In genomic region chr1:205977348-205978014, GRCh38 we compare ENCODE assay signal across 8 cellular contexts. TPM values are rescaled to one million over a fixed set of nuclear protein-coding genes. Genes with fewer than 3 reads are reported as not detected.
DNase-seq lines count a peak whose midpoint lies in the region; ATAC-seq, FAIRE-seq and TF ChIP-seq lines count a peak whose summit lies in the region.

No MANE protein-coding gene starts in this region.

- no peak overlapping the region for H3K27ac Mint-ChIP-seq in CD4-positive, alpha-beta T cell
- no peak overlapping the region for H3K27ac Mint-ChIP-seq in HFFc6
- no peak overlapping the region for H3K27ac Mint-ChIP-seq in activated CD4-positive, alpha-beta T cell treated with anti-CD3 and anti-CD28 coated beads for 36 hours

- H3K27me3 Mint-ChIP-seq in CD4-positive, alpha-beta T cell = peaks cover 4% of the 10 kb centered on the region
- H3K27me3 Mint-ChIP-seq in HFFc6 (ENCODE audit: insufficient read depth) = peaks cover 1% of the 10 kb centered on the region; the same call in 1 of the 2 replicates
- H3K27me3 Mint-ChIP-seq in activated CD4-positive, alpha-beta T cell treated with anti-CD3 and anti-CD28 coated beads for 36 hours = no peaks in the 10 kb centered on the region

- in situ Hi-C loops in HepG2 (cut with HindIII; ENCODE audit: extremely low pct_ligation_motif_present, low pct_unique_long_range_greater_than_20kb) = no loop called here

- H3K36me3 Mint-ChIP-seq in CD4-positive, alpha-beta T cell (ENCODE audit: low read depth) = no peaks in the 10 kb centered on the region
- no peaks in the 10 kb centered on the region; the same call in 1 of the 2 replicates for H3K36me3 Mint-ChIP-seq in HFFc6 (ENCODE audit: low read depth)
- H3K36me3 Mint-ChIP-seq in activated CD4-positive, alpha-beta T cell treated with anti-CD3 and anti-CD28 coated beads for 36 hours (ENCODE audit: low read depth) = no peaks in the 10 kb centered on the region

- peak; percentile 62 to 82 (median 68) for DNase-seq in CD4-positive, alpha-beta T cell
- DNase-seq in HFFc6 = peak; percentile 62
- peak; percentile 58 to 80 for DNase-seq in NCI-H524 (lab: John Stamatoyannopoulos, UW)
- peak; percentile 90 for DNase-seq in activated CD4-positive, alpha-beta T cell treated with anti-CD3 and anti-CD28 coated beads for 36 hours
- peak; percentile 89 for DNase-seq in choroid plexus epithelial cell (ENCODE audit: low read depth)
- DNase-seq in HepG2 (ENCODE audit: low spot score) = peak; percentile 67
- peak; percentile 82 for DNase-seq in stimulated activated CD4-positive, alpha-beta T cell treated with anti-CD3 and anti-CD28 coated beads, Interleukin-4, amount 100 ng/mL, for 24 hours

- no peak overlapping the region for H3K4me3 Mint-ChIP-seq in CD4-positive, alpha-beta T cell
- H3K4me3 Mint-ChIP-seq in HFFc6 = no peak overlapping the region
- no peak overlapping the region for H3K4me3 Mint-ChIP-seq in activated CD4-positive, alpha-beta T cell treated with anti-CD3 and anti-CD28 coated beads for 36 hours

- H3K27ac ChIP-seq in CD4-positive, alpha-beta T cell (ENCODE audit: low read depth, low read length) = no peak overlapping the region
- H3K27ac ChIP-seq in HepG2 (ENCODE audit: extremely low read length, insufficient read depth, low read length) = no peak overlapping the region

- H4K20me1 ChIP-seq in HepG2 (ENCODE audit: insufficient read depth, low read length) = no peaks in the 10 kb centered on the region

- BruUV-seq in HepG2 (replicated peaks; lab: Mats Ljungman, UMichigan) = no TSS peak

- H3K4me2 ChIP-seq in HepG2 (ENCODE audit: low read depth, low read length) = no peak overlapping the region

- H3K36me3 ChIP-seq in HepG2 (replicated peaks in 1 of 2; ENCODE audit: control insufficient read depth in 1 of 2, insufficient read depth in 2 of 2, low read length in 2 of 2) = no peaks in the 10 kb centered on the region; a peak in 1 of 5 replicates

- FAIRE-seq in HepG2 (lab: Jason Lieb, UNC) = no peak

- H2AFZ ChIP-seq in HepG2 (ENCODE audit: low read length) = no peak overlapping the region

- CTCF ChIA-PET in CD4-positive, alpha-beta T cell (lab: Charles Lee) = interaction anchor here (0.6 to 2.4 kb wide), 29 partner anchors 9 to 385 kb away, joined by 3 to 77 read pairs (median 4); no protein-coding TSS in a partner anchor
- CTCF ChIA-PET in activated CD4-positive, alpha-beta T cell treated with anti-CD3 and anti-CD28 coated beads for 36 hours (lab: Charles Lee) = interaction anchor here (0.6 to 7.8 kb wide), 71 partner anchors 9 to 985 kb away, joined by 3 to 232 read pairs (median 6); partner anchors contain the start of genes CTSE and PM20D1
- CTCF ChIA-PET in HepG2 (lab: Yijun Ruan, JAX; ENCODE audit: low intra/inter-chr PET ratio, low total read pairs) = interaction anchor here (1.2 to 2.7 kb wide), 4 partner anchors 17 to 185 kb away, joined by 3 to 59 read pairs (median 11); no protein-coding TSS in a partner anchor

- peak; percentile 89 for TF ChIP-seq CTCF in CD4-positive, alpha-beta T cell (IDR thresholded peaks at IDR 0.05)
- TF ChIP-seq CTCF in HFFc6 (IDR thresholded peaks at IDR 0.05) (peak; percentile 98), choroid plexus epithelial cell (conservative IDR thresholded peaks at IDR 0.05; ENCODE audit: low read depth, low read length) (peak; percentile 99), HepG2 (CRISPR knock-in tag; IDR thresholded peaks at IDR 0.05) (peak; percentile 93)

- H3K79me2 ChIP-seq in HepG2 (ENCODE audit: insufficient read depth, low read length) = no peaks in the 10 kb centered on the region

- H3K9me3 Mint-ChIP-seq in CD4-positive, alpha-beta T cell = no peaks in the 10 kb centered on the region
- H3K9me3 Mint-ChIP-seq in HFFc6 = peaks cover 7% of the 10 kb centered on the region; the same call in 1 of the 2 replicates
- peaks cover 11% of the 10 kb centered on the region for H3K9me3 Mint-ChIP-seq in activated CD4-positive, alpha-beta T cell treated with anti-CD3 and anti-CD28 coated beads for 36 hours (ENCODE audit: low read depth)

- H3K9me3 ChIP-seq in CD4-positive, alpha-beta T cell (ENCODE audit: control insufficient read depth, low read length) = no peaks in the 10 kb centered on the region
- no peaks in the 10 kb centered on the region for H3K9me3 ChIP-seq in HepG2 (ENCODE audit: low read length)

- TF ChIP-seq RAD21 in HepG2 (CRISPR knock-in tag; IDR thresholded peaks at IDR 0.05) = peak; percentile 88

- H3K27me3 ChIP-seq in CD4-positive, alpha-beta T cell (ENCODE audit: control insufficient read depth, insufficient read depth, low read length) = no peaks in the 10 kb centered on the region
- H3K27me3 ChIP-seq in HepG2 (ENCODE audit: control insufficient read depth in 1 of 2, insufficient read depth in 2 of 2, low read length in 2 of 2) = peaks cover 3 to 15% of the 10 kb centered on the region in 2 experiments; a peak in 3 of 5 replicates

- POLR2A ChIA-PET in CD4-positive, alpha-beta T cell (lab: Charles Lee) = interaction anchor here (0.8 to 1.3 kb wide), 7 partner anchors 185 to 384 kb away, joined by 3 to 13 read pairs (median 3); partner anchors contain the start of gene RAB29
- POLR2A ChIA-PET in activated CD4-positive, alpha-beta T cell treated with anti-CD3 and anti-CD28 coated beads for 36 hours (lab: Charles Lee) = interaction anchor here (0.6 kb wide), 1 partner anchor 61 kb away, joined by 4 read pairs; no protein-coding TSS in a partner anchor
- POLR2A ChIA-PET in HepG2 (lab: Yijun Ruan, JAX) = interaction anchor here (0.9 to 1.4 kb wide), 2 partner anchors 56 to 60 kb away, joined by 3 read pairs; no protein-coding TSS in a partner anchor

- no peak for TF ChIP-seq POLR2A in HepG2 (IDR thresholded peaks at IDR 0.05; ENCODE audit: insufficient read depth in 1 of 2, low read depth in 2 of 2, low read length in 2 of 2)

- intact Hi-C loops in CD4-positive, alpha-beta T cell (cut with DNase I, micrococcal nuclease) = loop anchor here (1.0 to 10.0 kb wide), 7 partner anchors 59 to 450 kb away; no protein-coding TSS in a partner anchor
- intact Hi-C loops in activated CD4-positive, alpha-beta T cell treated with anti-CD3 and anti-CD28 coated beads for 36 hours (cut with DNase I, micrococcal nuclease) = loop anchor here (1.0 to 5.0 kb wide), 6 partner anchors 58 to 385 kb away; no protein-coding TSS in a partner anchor
- intact Hi-C loops in HepG2 (cut with micrococcal nuclease; ENCODE audit: unreplicated experiment) = loop anchor here (1.0 kb wide), 2 partner anchors 58 to 186 kb away; no protein-coding TSS in a partner anchor

- 58% methylated on average over 2 of the region's 2 CpGs for WGBS in HepG2 (ENCODE audit: low lambda C conversion rate)

- TF ChIP-seq EP300 in HepG2 (IDR thresholded peaks at IDR 0.05; ENCODE audit: low read depth in 2 of 2, low read length in 2 of 2) (no peak), HepG2 (CRISPR knock-in tag; IDR thresholded peaks at IDR 0.05; ENCODE audit: borderline replicate concordance) (no peak)

- H3K4me3 ChIP-seq in choroid plexus epithelial cell (ENCODE audit: low read depth, low read length) (no peak overlapping the region), HepG2 (replicated peaks in 1 of 3; ENCODE audit: insufficient read depth in 1 of 3, low read depth in 2 of 3, low read length in 3 of 3) (no peak overlapping the region)

- peak; percentile 80 for ATAC-seq in CD4-positive, alpha-beta T cell (ENCODE audit: poor library complexity)
- ATAC-seq in activated CD4-positive, alpha-beta T cell treated with anti-CD3 and anti-CD28 coated beads for 36 hours = peak; percentile 89
- ATAC-seq in HepG2 (peak; percentile 89), HG03175 (IDR thresholded peaks at IDR 0.05; ENCODE audit: unreplicated experiment) (no peak)

- no peaks in the 10 kb centered on the region for H3K4me1 Mint-ChIP-seq in CD4-positive, alpha-beta T cell (ENCODE audit: low read depth)
- peaks cover 27% of the 10 kb centered on the region for H3K4me1 Mint-ChIP-seq in HFFc6 (ENCODE audit: low read depth)
- H3K4me1 Mint-ChIP-seq in activated CD4-positive, alpha-beta T cell treated with anti-CD3 and anti-CD28 coated beads for 36 hours = no peaks in the 10 kb centered on the region

- H3K9ac ChIP-seq in HepG2 (ENCODE audit: insufficient read depth, low read depth, low read length) = no peak overlapping the region

- peaks cover 13% of the 10 kb centered on the region for H3K4me1 ChIP-seq in HepG2 (ENCODE audit: insufficient read depth, low read length)

RNA-seq across cellular contexts. Expression of gene RAB7B, which starts 25.7 kb away (rescaled TPM):
- under 1 TPM in 1 of 2 experiments, not detected in 1; 0.08 TPM for total RNA-seq in CD4-positive, alpha-beta T cell
- total RNA-seq in HFFc6 (2021; fragmentation: NEBNext Ultra II Directional; extraction: Animal tissue kit (Norgen Biotek cat#: 25700)) = 1 to 10 TPM; 2.6 to 6.6 (median 5.3) TPM
- not detected for total RNA-seq in activated CD4-positive, alpha-beta T cell treated with anti-CD3 and anti-CD28 coated beads for 36 hours
- total RNA-seq in HepG2 (2016; rRNA removed; fragmentation: Illumina TruSeq; extraction: Trizol) = 0.34 and 0.46 TPM in 2 replicates
- not detected in 2 replicates for total RNA-seq in HepG2 (2016; cell fraction: cytosol; rRNA removed; fragmentation: Illumina TruSeq; extraction: Trizol; ENCODE audit: low read depth)
- 0.32 and 0.49 TPM in 2 replicates for total RNA-seq in HepG2 (2016; cell fraction: insoluble cytoplasmic fraction; rRNA removed; fragmentation: Illumina TruSeq; extraction: Trizol)
- total RNA-seq in HepG2 (2016; cell fraction: membrane; rRNA removed; fragmentation: Illumina TruSeq; extraction: Trizol) = 0.22 TPM in 1 of 2 replicates, not detected in the other
- 0.19 and 0.28 TPM in 2 replicates for total RNA-seq in HepG2 (2016; cell fraction: nucleus; rRNA removed; fragmentation: Illumina TruSeq; extraction: Trizol)
- polyA plus RNA-seq in HepG2 (2011; rRNA removed) = 0.05 and 0.39 TPM in 2 replicates
- polyA plus RNA-seq in HepG2 (2011; cell fraction: cytosol; rRNA removed) = 0.09 and 0.19 TPM in 2 replicates
- polyA plus RNA-seq in HepG2 (2011; cell fraction: nucleus; rRNA removed) = 0.31 and 0.34 TPM in 2 replicates
- polyA plus RNA-seq in HepG2 (2012) = not detected in 2 replicates
- 0.06 and 0.08 TPM in 2 replicates for polyA plus RNA-seq in HepG2 (2016; cell fraction: cytosol; fragmentation: Illumina TruSeq; extraction: Trizol; ENCODE audit: low read depth)
- polyA plus RNA-seq in HepG2 (2016; cell fraction: insoluble cytoplasmic fraction; fragmentation: Illumina TruSeq; extraction: Trizol; ENCODE audit: low read depth) = 0.50 and 0.66 TPM in 2 replicates
- 0.10 TPM in 1 of 2 replicates, not detected in the other for polyA plus RNA-seq in HepG2 (2016; cell fraction: membrane; fragmentation: Illumina TruSeq; extraction: Trizol; ENCODE audit: low read depth)
- 0.24 TPM in 1 of 2 replicates, not detected in the other for polyA plus RNA-seq in HepG2 (2016; cell fraction: nucleus; fragmentation: Illumina TruSeq; extraction: Trizol; ENCODE audit: insufficient read depth, low read depth)
- 0.12 TPM in 1 of 2 replicates, not detected in the other for polyA minus RNA-seq in HepG2 (2011; rRNA and poly(A)+ RNA removed; ENCODE audit: low replicate concordance)
- not detected in 2 replicates for polyA minus RNA-seq in HepG2 (2011; cell fraction: cytosol; rRNA and poly(A)+ RNA removed)
- polyA minus RNA-seq in HepG2 (2011; cell fraction: nucleus; rRNA and poly(A)+ RNA removed) = not detected in 2 replicates

RNA-seq across cellular contexts. Expression of gene SLC26A9, which starts 34.2 kb away (rescaled TPM):
- total RNA-seq in CD4-positive, alpha-beta T cell = not detected
- total RNA-seq in HFFc6 (2021; fragmentation: NEBNext Ultra II Directional; extraction: Animal tissue kit (Norgen Biotek cat#: 25700)) = not detected
- total RNA-seq in activated CD4-positive, alpha-beta T cell treated with anti-CD3 and anti-CD28 coated beads for 36 hours = not detected
- 0.04 and 0.15 TPM in 2 replicates for total RNA-seq in HepG2 (2016; rRNA removed; fragmentation: Illumina TruSeq; extraction: Trizol)
- total RNA-seq in HepG2 (2016; cell fraction: cytosol; rRNA removed; fragmentation: Illumina TruSeq; extraction: Trizol; ENCODE audit: low read depth) = not detected in 2 replicates
- 0.04 TPM in 1 of 2 replicates, not detected in the other for total RNA-seq in HepG2 (2016; cell fraction: insoluble cytoplasmic fraction; rRNA removed; fragmentation: Illumina TruSeq; extraction: Trizol)
- 0.06 TPM in 1 of 2 replicates, not detected in the other for total RNA-seq in HepG2 (2016; cell fraction: membrane; rRNA removed; fragmentation: Illumina TruSeq; extraction: Trizol)
- total RNA-seq in HepG2 (2016; cell fraction: nucleus; rRNA removed; fragmentation: Illumina TruSeq; extraction: Trizol) = 0.09 TPM in 1 of 2 replicates, not detected in the other
- 0.03 and 0.11 TPM in 2 replicates for polyA plus RNA-seq in HepG2 (2011; rRNA removed)
- polyA plus RNA-seq in HepG2 (2011; cell fraction: cytosol; rRNA removed) = 0.03 TPM in 2 replicates
- 0.19 and 0.43 TPM in 2 replicates for polyA plus RNA-seq in HepG2 (2011; cell fraction: nucleus; rRNA removed)
- 0.04 TPM in 1 of 2 replicates, not detected in the other for polyA plus RNA-seq in HepG2 (2012)
- not detected in 2 replicates for polyA plus RNA-seq in HepG2 (2016; cell fraction: cytosol; fragmentation: Illumina TruSeq; extraction: Trizol; ENCODE audit: low read depth)
- 0.09 TPM in 1 of 2 replicates, not detected in the other for polyA plus RNA-seq in HepG2 (2016; cell fraction: insoluble cytoplasmic fraction; fragmentation: Illumina TruSeq; extraction: Trizol; ENCODE audit: low read depth)
- 0.07 and 0.13 TPM in 2 replicates for polyA plus RNA-seq in HepG2 (2016; cell fraction: membrane; fragmentation: Illumina TruSeq; extraction: Trizol; ENCODE audit: low read depth)
- 0.40 and 0.41 TPM in 2 replicates for polyA plus RNA-seq in HepG2 (2016; cell fraction: nucleus; fragmentation: Illumina TruSeq; extraction: Trizol; ENCODE audit: insufficient read depth, low read depth)
- 0.02 and 0.09 TPM in 2 replicates for polyA minus RNA-seq in HepG2 (2011; rRNA and poly(A)+ RNA removed; ENCODE audit: low replicate concordance)
- not detected in 2 replicates for polyA minus RNA-seq in HepG2 (2011; cell fraction: cytosol; rRNA and poly(A)+ RNA removed)
- polyA minus RNA-seq in HepG2 (2011; cell fraction: nucleus; rRNA and poly(A)+ RNA removed) = 0.39 TPM in 1 of 2 replicates, not detected in the other

RNA-seq across cellular contexts. Expression of gene CTSE, which starts 46.2 kb away (rescaled TPM):
- total RNA-seq in CD4-positive, alpha-beta T cell = not detected
- not detected for total RNA-seq in HFFc6 (2021; fragmentation: NEBNext Ultra II Directional; extraction: Animal tissue kit (Norgen Biotek cat#: 25700))
- not detected for total RNA-seq in activated CD4-positive, alpha-beta T cell treated with anti-CD3 and anti-CD28 coated beads for 36 hours
- total RNA-seq in HepG2 (2016; rRNA removed; fragmentation: Illumina TruSeq; extraction: Trizol) = 0.69 and 0.95 TPM in 2 replicates
- total RNA-seq in HepG2 (2016; cell fraction: cytosol; rRNA removed; fragmentation: Illumina TruSeq; extraction: Trizol; ENCODE audit: low read depth) = 0.18 and 0.20 TPM in 2 replicates
- total RNA-seq in HepG2 (2016; cell fraction: insoluble cytoplasmic fraction; rRNA removed; fragmentation: Illumina TruSeq; extraction: Trizol) = 0.62 and 0.76 TPM in 2 replicates
- total RNA-seq in HepG2 (2016; cell fraction: membrane; rRNA removed; fragmentation: Illumina TruSeq; extraction: Trizol) = 0.19 and 0.48 TPM in 2 replicates
- total RNA-seq in HepG2 (2016; cell fraction: nucleus; rRNA removed; fragmentation: Illumina TruSeq; extraction: Trizol) = 1.3 and 1.4 TPM in 2 replicates
- polyA plus RNA-seq in HepG2 (2011; rRNA removed) = 0.37 and 0.50 TPM in 2 replicates
- 0.50 and 0.58 TPM in 2 replicates for polyA plus RNA-seq in HepG2 (2011; cell fraction: cytosol; rRNA removed)
- 0.06 and 0.26 TPM in 2 replicates for polyA plus RNA-seq in HepG2 (2011; cell fraction: nucleus; rRNA removed)
- 0.19 and 0.23 TPM in 2 replicates for polyA plus RNA-seq in HepG2 (2012)
- polyA plus RNA-seq in HepG2 (2016; cell fraction: cytosol; fragmentation: Illumina TruSeq; extraction: Trizol; ENCODE audit: low read depth) = 0.18 and 0.36 TPM in 2 replicates
- polyA plus RNA-seq in HepG2 (2016; cell fraction: insoluble cytoplasmic fraction; fragmentation: Illumina TruSeq; extraction: Trizol; ENCODE audit: low read depth) = 0.30 and 0.46 TPM in 2 replicates
- 0.26 and 0.27 TPM in 2 replicates for polyA plus RNA-seq in HepG2 (2016; cell fraction: membrane; fragmentation: Illumina TruSeq; extraction: Trizol; ENCODE audit: low read depth)
- 1.6 and 2.5 TPM in 2 replicates for polyA plus RNA-seq in HepG2 (2016; cell fraction: nucleus; fragmentation: Illumina TruSeq; extraction: Trizol; ENCODE audit: insufficient read depth, low read depth)
- 0.07 and 0.26 TPM in 2 replicates for polyA minus RNA-seq in HepG2 (2011; rRNA and poly(A)+ RNA removed; ENCODE audit: low replicate concordance)
- not detected in 2 replicates for polyA minus RNA-seq in HepG2 (2011; cell fraction: cytosol; rRNA and poly(A)+ RNA removed)
- 0.25 TPM in 1 of 2 replicates, not detected in the other for polyA minus RNA-seq in HepG2 (2011; cell fraction: nucleus; rRNA and poly(A)+ RNA removed)
